In genomic region chr7:149109969-149110368, GRCh38 we compare ENCODE assay signal across 23 cellular contexts.
"Had no signal": no experiment of that assay in that cellular context is flagged by ENCODE, and none has a peak within 500 bp of the region (broad histone marks: within the 10 kb centered on the region; RNA-seq: fewer than 3 reads in every experiment).

No MANE protein-coding gene starts in this region.

- H2AFZ ChIP-seq: hepatocyte had no signal

- H3K27me3 ChIP-seq: colonic mucosa, foreskin keratinocyte, hepatocyte, neutrophil, right lobe of liver, spleen, tibial artery had no signal

- DNase-seq: colonic mucosa; effector CD4-positive, alpha-beta T cell; endodermal cell; erythroblast; foreskin keratinocyte; kidney glomerular epithelial cell; mammary epithelial cell; naive thymus-derived CD4-positive, alpha-beta T cell; psoas muscle; retina; right lobe of liver; spleen; stimulated activated CD4-positive, alpha-beta T cell treated with anti-CD3 and anti-CD28 coated beads, Interleukin-15, amount 100 ng/mL, for 24 hours; stimulated activated CD4-positive, alpha-beta T cell treated with anti-CD3 and anti-CD28 coated beads, Interleukin-1b, Interleukin-23, amount 100 ng/mL, for 48 hours; stimulated activated CD4-positive, alpha-beta T cell treated with anti-CD3 and anti-CD28 coated beads, Interleukin-4, amount 100 ng/mL, for 24 hours; tibial artery had no signal

- H3K27ac Mint-ChIP-seq: endodermal cell; naive thymus-derived CD4-positive, alpha-beta T cell; stimulated activated memory B cell treated with anti-CD40 and anti-IgM and Interleukin-4, amounts not matched to agents 10 μg/mL and 1 μg/mL and 100 μg/mL, for 72 hours; stimulated activated naive CD8-positive, alpha-beta T cell treated with anti-CD3 and anti-CD28 coated beads, Interleukin-15, Interleukin-2, amounts not matched to agents 100 ng/mL and 50 ng/mL, for 24 hours had no signal

- H3K9me3 Mint-ChIP-seq: endodermal cell; naive thymus-derived CD4-positive, alpha-beta T cell; stimulated activated memory B cell treated with anti-CD40 and anti-IgM and Interleukin-4, amounts not matched to agents 10 μg/mL and 1 μg/mL and 100 μg/mL, for 72 hours; stimulated activated naive CD8-positive, alpha-beta T cell treated with anti-CD3 and anti-CD28 coated beads, Interleukin-15, Interleukin-2, amounts not matched to agents 100 ng/mL and 50 ng/mL, for 24 hours had no signal

- H3K79me2 ChIP-seq: hepatocyte had no signal

- H3K4me3 Mint-ChIP-seq: endodermal cell; naive thymus-derived CD4-positive, alpha-beta T cell; stimulated activated memory B cell treated with anti-CD40 and anti-IgM and Interleukin-4, amounts not matched to agents 10 μg/mL and 1 μg/mL and 100 μg/mL, for 72 hours; stimulated activated naive CD8-positive, alpha-beta T cell treated with anti-CD3 and anti-CD28 coated beads, Interleukin-15, Interleukin-2, amounts not matched to agents 100 ng/mL and 50 ng/mL, for 24 hours had no signal

- H3K27me3 Mint-ChIP-seq: naive thymus-derived CD4-positive, alpha-beta T cell; stimulated activated memory B cell treated with anti-CD40 and anti-IgM and Interleukin-4, amounts not matched to agents 10 μg/mL and 1 μg/mL and 100 μg/mL, for 72 hours; stimulated activated naive CD8-positive, alpha-beta T cell treated with anti-CD3 and anti-CD28 coated beads, Interleukin-15, Interleukin-2, amounts not matched to agents 100 ng/mL and 50 ng/mL, for 24 hours had no signal

- H3K9me3 ChIP-seq: colonic mucosa, neutrophil, psoas muscle, right lobe of liver, spleen, tibial artery had no signal

- FAIRE-seq: endothelial cell of umbilical vein, islet of Langerhans had no signal

- H3K4me3 ChIP-seq: colonic mucosa, hepatocyte, psoas muscle, right lobe of liver, spleen, tibial artery had no signal

- H3K27ac ChIP-seq: colonic mucosa, foreskin keratinocyte, hepatocyte, neutrophil, psoas muscle, right lobe of liver, spleen, tibial artery had no signal

- H3K4me2 ChIP-seq: hepatocyte had no signal

- H3K4me1 ChIP-seq: colonic mucosa, foreskin keratinocyte, psoas muscle, right lobe of liver, spleen, tibial artery had no signal

- H3K36me3 ChIP-seq: colonic mucosa, neutrophil, right lobe of liver had no signal

- H3K4me1 Mint-ChIP-seq: endodermal cell; naive thymus-derived CD4-positive, alpha-beta T cell; stimulated activated memory B cell treated with anti-CD40 and anti-IgM and Interleukin-4, amounts not matched to agents 10 μg/mL and 1 μg/mL and 100 μg/mL, for 72 hours had no signal

- ATAC-seq: foreskin keratinocyte; left lobe of liver; naive thymus-derived CD4-positive, alpha-beta T cell; psoas muscle; right lobe of liver; stimulated activated memory B cell treated with anti-CD40 and anti-IgM and Interleukin-4, amounts not matched to agents 10 μg/mL and 1 μg/mL and 100 μg/mL, for 72 hours had no signal
